In genomic region chr5:1174122-1174936, GRCh38 we compare ENCODE assay signal across 8 cellular contexts. TPM values are rescaled to one million over a fixed set of nuclear protein-coding genes. Genes with fewer than 3 reads are reported as not detected.
A peak's percentile ranks its signal among the peaks of the same experiment; 100 is the strongest.
DNase-seq lines count a peak whose midpoint lies in the region; ATAC-seq and TF ChIP-seq lines count a peak whose summit lies in the region.

No MANE protein-coding gene starts in this region.

- H3K36me3 Mint-ChIP-seq in activated naive CD4-positive, alpha-beta T cell treated with anti-CD3 and anti-CD28 coated beads, Interleukin-2, amount 10 ng/mL, durations not matched to agents 7 days and 5 days = no peaks in the 10 kb centered on the region

- H3K4me3 ChIP-seq in HAP-1 = no peak overlapping the region
- no peak overlapping the region for H3K4me3 ChIP-seq in cardiac muscle cell
- no peak overlapping the region for H3K4me3 ChIP-seq in psoas muscle

- no peaks in the 10 kb centered on the region; the same call in 1 of the 2 replicates for H3K4me1 ChIP-seq in HAP-1
- no peaks in the 10 kb centered on the region for H3K4me1 ChIP-seq in cardiac muscle cell (ENCODE audit: low read depth)
- H3K4me1 ChIP-seq in psoas muscle = no peaks in the 10 kb centered on the region

- WGBS in psoas muscle, 3 donors = 19 to 23% (median 20%) methylated on average over 27 of the region's 27 CpGs

- no peaks in the 10 kb centered on the region for H3K9me3 ChIP-seq in HAP-1
- no peaks in the 10 kb centered on the region for H3K9me3 ChIP-seq in cardiac muscle cell (ENCODE audit: low read depth)
- H3K9me3 ChIP-seq in psoas muscle = no peaks in the 10 kb centered on the region

- ATAC-seq in psoas muscle (peak; percentile 75 to 86 (median 85)), GM19452 (IDR thresholded peaks at IDR 0.05; ENCODE audit: unreplicated experiment) (no peak)

- peak; percentile 32 for DNase-seq in AG09319 (ENCODE audit: extremely low read depth, low read depth)
- peak; percentile 42 to 83 for DNase-seq in HAP-1 (ENCODE audit: low spot score in 2 of 2)
- peak; percentile 77 for DNase-seq in OCI-M1 (lab: John Stamatoyannopoulos, UW)
- DNase-seq in activated naive CD4-positive, alpha-beta T cell treated with anti-CD3 and anti-CD28 coated beads, Interleukin-2, amount 10 ng/mL, durations not matched to agents 7 days and 5 days = peak; percentile 56
- peak in 1 of 2 donors; percentile 83 for DNase-seq in cardiac muscle cell (ENCODE audit: low read depth in 1 of 2, low spot score in 1 of 2)
- peak; percentile 65 to 77 for DNase-seq in psoas muscle
- DNase-seq in cerebellar nuclear complex (lab: John Stamatoyannopoulos, UW) = no peak

- H3K27ac ChIP-seq in cardiac muscle cell (no peak overlapping the region), psoas muscle (no peak overlapping the region)

- peaks cover 5% of the 10 kb centered on the region for H3K27me3 Mint-ChIP-seq in activated naive CD4-positive, alpha-beta T cell treated with anti-CD3 and anti-CD28 coated beads, Interleukin-2, amount 10 ng/mL, durations not matched to agents 7 days and 5 days

- TF ChIP-seq CTCF in AG09319 (IDR thresholded peaks at IDR 0.05; ENCODE audit: low read depth, low read length) (peak; percentile 78), cardiac muscle cell (IDR thresholded peaks at IDR 0.05; ENCODE audit: low read depth, low read length) (peak; percentile 68), psoas muscle (IDR thresholded peaks at IDR 0.05) (peak; percentile 64)

- in situ Hi-C loops in HAP-1 (cut with MboI; ENCODE audit: low sequenced_read_pairs) = loop anchor here (10.0 to 25.0 kb wide), 2 partner anchors 237 to 470 kb away; no protein-coding TSS in a partner anchor

- CTCF ChIA-PET in activated naive CD4-positive, alpha-beta T cell treated with anti-CD3 and anti-CD28 coated beads, Interleukin-2, amount 10 ng/mL, durations not matched to agents 7 days and 5 days (lab: Charles Lee) = interaction anchor here (1.0 to 2.3 kb wide), 9 partner anchors 10 to 470 kb away, joined by 3 to 11 read pairs (median 5); no protein-coding TSS in a partner anchor

- H3K9me3 Mint-ChIP-seq in activated naive CD4-positive, alpha-beta T cell treated with anti-CD3 and anti-CD28 coated beads, Interleukin-2, amount 10 ng/mL, durations not matched to agents 7 days and 5 days = no peaks in the 10 kb centered on the region

- H3K27me3 ChIP-seq in HAP-1 (ENCODE audit: low read depth) = no peaks in the 10 kb centered on the region
- H3K27me3 ChIP-seq in cardiac muscle cell = no peaks in the 10 kb centered on the region
- peaks cover 0 to 16% (median 1%) of the 10 kb centered on the region in 3 donors for H3K27me3 ChIP-seq in psoas muscle (ENCODE audit: insufficient read depth in 3 of 3, low read length in 2 of 3)

- no peak overlapping the region for H3K27ac Mint-ChIP-seq in activated naive CD4-positive, alpha-beta T cell treated with anti-CD3 and anti-CD28 coated beads, Interleukin-2, amount 10 ng/mL, durations not matched to agents 7 days and 5 days

- intact Hi-C loops in psoas muscle (cut with DNase I) = loop anchor here (2.0 to 10.0 kb wide), 2 partner anchors 250 to 252 kb away; no protein-coding TSS in a partner anchor

- no peak overlapping the region for H3K4me3 Mint-ChIP-seq in activated naive CD4-positive, alpha-beta T cell treated with anti-CD3 and anti-CD28 coated beads, Interleukin-2, amount 10 ng/mL, durations not matched to agents 7 days and 5 days

- H3K4me1 Mint-ChIP-seq in activated naive CD4-positive, alpha-beta T cell treated with anti-CD3 and anti-CD28 coated beads, Interleukin-2, amount 10 ng/mL, durations not matched to agents 7 days and 5 days = peaks cover 10% of the 10 kb centered on the region

- no peaks in the 10 kb centered on the region for H3K36me3 ChIP-seq in HAP-1 (replicated peaks)
- H3K36me3 ChIP-seq in cardiac muscle cell = no peaks in the 10 kb centered on the region
- no peaks in the 10 kb centered on the region for H3K36me3 ChIP-seq in psoas muscle (ENCODE audit: insufficient read depth in 1 of 2, low read depth in 1 of 2)

RNA-seq across cellular contexts. Expression of gene SLC6A19, which starts 27.1 kb away (rescaled TPM):
- total RNA-seq in cardiac muscle cell (0.09 and 0.49 TPM in 2 replicates), psoas muscle (not detected)
- polyA plus RNA-seq in cardiac muscle cell (0.05 and 0.32 TPM in 2 replicates), psoas muscle (under 1 TPM in 2 of 3 donors, not detected in 1; 0.03 to 0.08 TPM)

RNA-seq across cellular contexts. Expression of gene SLC6A18, which starts 50.9 kb away (rescaled TPM):
- total RNA-seq in cardiac muscle cell = not detected in 2 replicates
- polyA plus RNA-seq in cardiac muscle cell = not detected in 2 replicates
- not detected for total RNA-seq in psoas muscle
- polyA plus RNA-seq in psoas muscle = not detected

Comparison
In these comparisons a context has a peak if more than half of its experiments do, and no peak if none do; other contexts are left out.
1. DNase-seq: peak in AG09319 (single experiment), HAP-1 (2 of 2), OCI-M1 (single experiment), activated naive CD4-positive, alpha-beta T cell treated with anti-CD3 and anti-CD28 coated beads, Interleukin-2, amount 10 ng/mL, durations not matched to agents 7 days and 5 days (single experiment) and psoas muscle (2 of 2); none in cerebellar nuclear complex (0 of 2).
2. Peak in every context shown above with its lines, with median percentiles within 50 percentile points of each other: CTCF ChIP-seq.